ENCODE assay signal across 21 cellular contexts in genomic region chr9:16619897-16620296, GRCh38.
A peak's percentile ranks its signal among the peaks of the same experiment; 100 is the strongest.
DNase-seq lines count a peak whose midpoint lies in the region; ATAC-seq and TF ChIP-seq lines count a peak whose summit lies in the region.
"Had no signal": no experiment of that assay in that cellular context is flagged by ENCODE, and none has a peak within 500 bp of the region (broad histone marks: within the 10 kb centered on the region; RNA-seq: fewer than 3 reads in every experiment).

No MANE protein-coding gene starts in this region.

- H3K9me3 Mint-ChIP-seq in brain (no peaks in the 10 kb centered on the region), mesothelial cell of epicardium (no peaks in the 10 kb centered on the region)
- H3K9me3 Mint-ChIP-seq: activated T-helper 1 cell treated with anti-CD3 and anti-CD28 coated beads, Interleukin-12 subunit alpha, Interleukin-12 subunit beta, Interleukin-2, Interleukin-4 antibody, amounts not matched to agents 30 ng/mL and 10 ng/mL and 1 ng/mL, durations not matched to agents 14 hours and 24 hours and 36 hours had no signal

- H3K4me3 ChIP-seq in HUES6 (ENCODE audit: low read depth, low read length) (no peak overlapping the region), transverse colon (no peak overlapping the region)
- H3K4me3 ChIP-seq: gastrocnemius medialis, lung had no signal

- peaks cover 34% of the 10 kb centered on the region for H3K4me1 ChIP-seq in HUES6 (ENCODE audit: control insufficient read depth, insufficient read depth, low read length)
- H3K4me1 ChIP-seq in transverse colon: peaks cover 0 to 9% (median 2%) of the 10 kb centered on the region in 4 donors

- H3K27ac Mint-ChIP-seq in brain (peak overlapping the region in 4 of 5 experiments; percentile 7 to 78 (median 45)), mesothelial cell of epicardium (peak overlapping the region; percentile 68)
- H3K27ac Mint-ChIP-seq: activated naive CD8-positive, alpha-beta T cell; activated T-helper 1 cell treated with anti-CD3 and anti-CD28 coated beads, Interleukin-12 subunit alpha, Interleukin-12 subunit beta, Interleukin-2, Interleukin-4 antibody, amounts not matched to agents 30 ng/mL and 10 ng/mL and 1 ng/mL, durations not matched to agents 14 hours and 24 hours and 36 hours; CD8-positive, alpha-beta T cell had no signal

- TF ChIP-seq CTCF in brain (conservative IDR thresholded peaks at IDR 0.05) (no peak), mesothelial cell of epicardium (IDR thresholded peaks at IDR 0.05; ENCODE audit: unreplicated experiment) (no peak), transverse colon (IDR thresholded peaks at IDR 0.05) (no peak), RWPE1 (conservative IDR thresholded peaks at IDR 0.05; ENCODE audit: low read depth) (no peak)

- no peak for TF ChIP-seq POLR2A in transverse colon (IDR thresholded peaks at IDR 0.05)

- no peak for ATAC-seq in esophagus mucosa
- ATAC-seq: CD8-positive, alpha-beta T cell; gastrocnemius medialis; right cardiac atrium had no signal

- DNase-seq in mesothelial cell of epicardium (ENCODE audit: low spot score in 2 of 2, unreplicated experiment in 2 of 2) (no peak), transverse colon (no peak), LoVo (ENCODE audit: low spot score) (no peak), RWPE1 (ENCODE audit: low spot score) (no peak)
- DNase-seq: activated CD4-positive, alpha-beta T cell treated with anti-CD3 and anti-CD28 coated beads for 48 hours; CD8-positive, alpha-beta T cell; cerebellar nuclear complex; erythroblast; gastrocnemius medialis; GDM1; islet precursor cell; NCI-H2171 treated with DMSO at 0.1 percent for 48 hours; right cardiac atrium; SW 1271 had no signal

- H3K9me3 ChIP-seq in HUES6 (ENCODE audit: control insufficient read depth, insufficient read depth, low read depth, low read length) (no peaks in the 10 kb centered on the region), transverse colon (no peaks in the 10 kb centered on the region)
- H3K9me3 ChIP-seq: gastrocnemius medialis had no signal

- H3K36me3 Mint-ChIP-seq in brain: no peaks in the 10 kb centered on the region
- H3K36me3 Mint-ChIP-seq in mesothelial cell of epicardium: no peaks in the 10 kb centered on the region
- H3K36me3 Mint-ChIP-seq: activated naive CD8-positive, alpha-beta T cell; CD8-positive, alpha-beta T cell had no signal

- H3K36me3 ChIP-seq in HUES6 (ENCODE audit: control insufficient read depth, insufficient read depth, low read length) (no peaks in the 10 kb centered on the region), transverse colon (no peaks in the 10 kb centered on the region)
- H3K36me3 ChIP-seq: gastrocnemius medialis had no signal

- H3K9ac ChIP-seq in HUES6 (ENCODE audit: low read length): no peak overlapping the region
- H3K9ac ChIP-seq: KMS-11 had no signal

- peak overlapping the region in 3 of 5 experiments; percentile 3 to 41 (median 17) for H3K4me3 Mint-ChIP-seq in brain
- H3K4me3 Mint-ChIP-seq in mesothelial cell of epicardium: no peak overlapping the region
- H3K4me3 Mint-ChIP-seq: activated naive CD8-positive, alpha-beta T cell; activated T-helper 1 cell treated with anti-CD3 and anti-CD28 coated beads, Interleukin-12 subunit alpha, Interleukin-12 subunit beta, Interleukin-2, Interleukin-4 antibody, amounts not matched to agents 30 ng/mL and 10 ng/mL and 1 ng/mL, durations not matched to agents 14 hours and 24 hours and 36 hours; CD8-positive, alpha-beta T cell had no signal

- POLR2A ChIA-PET in RWPE1 (lab: Yijun Ruan, JAX; ENCODE audit: low non-redundant PET): no interaction called here

- TF ChIP-seq EP300 in transverse colon (IDR thresholded peaks at IDR 0.05; ENCODE audit: low read depth): no peak

- 71 to 79% methylated on average over 3 to 5 of the region's 5 CpGs for WGBS in transverse colon (ENCODE audit: low coverage in 1 of 2), 2 donors

- intact Hi-C loops in transverse colon (cut with DNase I; ENCODE audit: low total_unique reads): no loop called here

- in situ Hi-C loops in transverse colon (cut with MboI; ENCODE audit: low pct_ligation_motif_present in 1 of 4, low pct_unique_long_range_greater_than_20kb in 1 of 4, low sequenced_read_pairs in 3 of 4): loop anchor here in 1 of 4 donors (25.0 kb wide), 1 partner anchor 433 kb away; no protein-coding TSS in a partner anchor

- H3K4me1 Mint-ChIP-seq in brain: peaks cover 47% of the 10 kb centered on the region
- H3K4me1 Mint-ChIP-seq in mesothelial cell of epicardium: peaks cover 39% of the 10 kb centered on the region

- H3K27me3 Mint-ChIP-seq in brain: peaks cover 17% of the 10 kb centered on the region
- H3K27me3 Mint-ChIP-seq in mesothelial cell of epicardium (ENCODE audit: low read depth): no peaks in the 10 kb centered on the region

- CTCF ChIA-PET in RWPE1 (lab: Yijun Ruan, JAX): no interaction called here

- H3K27ac ChIP-seq in HUES6 (ENCODE audit: low read depth, low read length) (peak overlapping the region; percentile 4; the same call in 1 of the 2 replicates), transverse colon (peak overlapping the region; percentile 14 to 37 (median 32)), RWPE1 (no peak overlapping the region)
- H3K27ac ChIP-seq: gastrocnemius medialis, KMS-11 had no signal

- H3K27me3 ChIP-seq in HUES6 (ENCODE audit: control insufficient read depth, insufficient read depth, low read length) (no peaks in the 10 kb centered on the region), transverse colon (no peaks in the 10 kb centered on the region)
- H3K27me3 ChIP-seq: gastrocnemius medialis had no signal
